Comparison of ENCODE assay signal across 11 cellular contexts in genomic region chr18:45793295-45793965, GRCh38. TPM values are rescaled to one million over a fixed set of nuclear protein-coding genes. Genes with fewer than 3 reads are reported as not detected.
A peak's percentile ranks its signal among the peaks of the same experiment; 100 is the strongest.
DNase-seq lines count a peak whose midpoint lies in the region; ATAC-seq lines count a peak whose summit lies in the region.
"Had no signal": no experiment of that assay in that cellular context is flagged by ENCODE, and none has a peak within 500 bp of the region (broad histone marks: within the 10 kb centered on the region; RNA-seq: fewer than 3 reads in every experiment).

No MANE protein-coding gene starts in this region.

- DNase-seq in NOMO-1 (lab: John Stamatoyannopoulos, UW; ENCODE audit: unreplicated experiment in 2 of 2) (peak; percentile 25 to 77), NOMO-1 treated with dmso at 0.1 percent for 144 hours (lab: John Stamatoyannopoulos, UW; ENCODE audit: unreplicated experiment) (no peak), RPMI7951 (ENCODE audit: low read depth) (peak; percentile 100), stromal cell of bone marrow (ENCODE audit: low read depth) (peak; percentile 65), DMS 273 treated with DMSO at 0.1 percent for 48 hours (lab: John Stamatoyannopoulos, UW) (no peak), SHP77 treated with DMSO at 0.1 percent for 48 hours (lab: John Stamatoyannopoulos, UW) (no peak)
- DNase-seq: left colon; sigmoid colon; stimulated activated naive CD4-positive, alpha-beta T cell treated with Interleukin-2 at 50 U/mL for 16 hours had no signal

- ATAC-seq in esophagus mucosa (peak; percentile 100), HG03432 (IDR thresholded peaks at IDR 0.05; ENCODE audit: unreplicated experiment) (no peak)
- ATAC-seq: left colon had no signal

RNA-seq across cellular contexts. Expression of gene SIGLEC15, which starts 32.0 kb away (rescaled TPM):
- 49.3 and 65.7 TPM in 2 replicates for total RNA-seq in RPMI7951 (2014; rRNA removed; shearing (Covaris generic))
- not detected for total RNA-seq in esophagus mucosa

Comparison
In these comparisons a context has a peak if more than half of its experiments do, and no peak if none do; other contexts are left out.
1. DNase-seq: peak in NOMO-1 (2 of 2), RPMI7951 (single experiment) and stromal cell of bone marrow (single experiment); none in NOMO-1 treated with dmso at 0.1 percent for 144 hours (single experiment), DMS 273 treated with DMSO at 0.1 percent for 48 hours (single experiment) and SHP77 treated with DMSO at 0.1 percent for 48 hours (single experiment).
2. RNA of gene SIGLEC15, which starts 32.0 kb away (total RNA-seq): 49.3 to 65.7 TPM in RPMI7951; not detected in esophagus mucosa (single experiment); every median in the first group is over 10 times any median in the second.